Comparison of ENCODE assay signal across 15 cellular contexts in genomic region chr5:67245259-67245846, GRCh38. TPM values are rescaled to one million over a fixed set of nuclear protein-coding genes. Genes with fewer than 3 reads are reported as not detected.
A peak's percentile ranks its signal among the peaks of the same experiment; 100 is the strongest.
DNase-seq lines count a peak whose midpoint lies in the region; ATAC-seq and TF ChIP-seq lines count a peak whose summit lies in the region.
"Had no signal": no experiment of that assay in that cellular context is flagged by ENCODE, and none has a peak within 500 bp of the region (broad histone marks: within the 10 kb centered on the region; RNA-seq: fewer than 3 reads in every experiment).

No MANE protein-coding gene starts in this region.

- no peaks in the 10 kb centered on the region for H3K9me3 Mint-ChIP-seq in CD8-positive, alpha-beta T cell
- H3K9me3 Mint-ChIP-seq in glutamatergic neuron (ENCODE audit: unreplicated experiment): no peaks in the 10 kb centered on the region
- no peaks in the 10 kb centered on the region for H3K9me3 Mint-ChIP-seq in stimulated activated memory B cell treated with anti-CD40 and anti-IgM and Interleukin-4, amounts not matched to agents 10 μg/mL and 1 μg/mL and 100 μg/mL, for 72 hours
- H3K9me3 Mint-ChIP-seq: effector memory CD8-positive, alpha-beta T cell; natural killer cell had no signal

- no peak overlapping the region for H3K4me3 Mint-ChIP-seq in CD8-positive, alpha-beta T cell
- H3K4me3 Mint-ChIP-seq in glutamatergic neuron (ENCODE audit: unreplicated experiment): no peak overlapping the region
- H3K4me3 Mint-ChIP-seq in stimulated activated memory B cell treated with anti-CD40 and anti-IgM and Interleukin-4, amounts not matched to agents 10 μg/mL and 1 μg/mL and 100 μg/mL, for 72 hours: peak overlapping the region; percentile 47
- H3K4me3 Mint-ChIP-seq: effector memory CD8-positive, alpha-beta T cell; natural killer cell had no signal

- ATAC-seq in CD8-positive, alpha-beta T cell: no peak
- ATAC-seq in stimulated activated memory B cell treated with anti-CD40 and anti-IgM and Interleukin-4, amounts not matched to agents 10 μg/mL and 1 μg/mL and 100 μg/mL, for 72 hours: no peak
- no peak for ATAC-seq in GM21528 (IDR thresholded peaks at IDR 0.05; ENCODE audit: low FRiP score, unreplicated experiment)

- intact Hi-C loops in CD8-positive, alpha-beta T cell (cut with DNase I, micrococcal nuclease): loop anchor here in 1 of 2 experiments (5.0 kb wide), 1 partner anchor 1042 kb away; no protein-coding TSS in a partner anchor

- H3K4me1 Mint-ChIP-seq in CD8-positive, alpha-beta T cell (ENCODE audit: low read depth): peaks cover 11% of the 10 kb centered on the region
- H3K4me1 Mint-ChIP-seq in glutamatergic neuron (ENCODE audit: low read depth, unreplicated experiment): peaks cover 3% of the 10 kb centered on the region
- H3K4me1 Mint-ChIP-seq in stimulated activated memory B cell treated with anti-CD40 and anti-IgM and Interleukin-4, amounts not matched to agents 10 μg/mL and 1 μg/mL and 100 μg/mL, for 72 hours: no peaks in the 10 kb centered on the region

- H3K4me1 ChIP-seq in CD8-positive, alpha-beta T cell (ENCODE audit: insufficient read depth, low read length): peaks cover 9% of the 10 kb centered on the region
- H3K4me1 ChIP-seq: HAP-1 had no signal

- H3K4me3 ChIP-seq in CD8-positive, alpha-beta T cell (ENCODE audit: low read depth, low read length): no peak overlapping the region
- H3K4me3 ChIP-seq: cardiac muscle cell, HAP-1, SJCRH30, tibial artery had no signal

- no peaks in the 10 kb centered on the region for H3K36me3 ChIP-seq in CD8-positive, alpha-beta T cell (ENCODE audit: insufficient read depth, low read length)
- H3K36me3 ChIP-seq: cardiac muscle cell, HAP-1, SJCRH30, tibial artery had no signal

- POLR2A ChIA-PET in CD8-positive, alpha-beta T cell (lab: Charles Lee): no interaction called here

- peak overlapping the region; percentile 68 for H3K27ac Mint-ChIP-seq in CD8-positive, alpha-beta T cell
- peak overlapping the region; percentile 41 for H3K27ac Mint-ChIP-seq in glutamatergic neuron (ENCODE audit: unreplicated experiment)
- H3K27ac Mint-ChIP-seq in stimulated activated memory B cell treated with anti-CD40 and anti-IgM and Interleukin-4, amounts not matched to agents 10 μg/mL and 1 μg/mL and 100 μg/mL, for 72 hours: no peak overlapping the region
- H3K27ac Mint-ChIP-seq: natural killer cell had no signal

- no peaks in the 10 kb centered on the region for H3K9me3 ChIP-seq in CD8-positive, alpha-beta T cell (ENCODE audit: low read length)
- H3K9me3 ChIP-seq: HAP-1, SJCRH30, tibial artery had no signal

- DNase-seq in CD8-positive, alpha-beta T cell: no peak
- no peak for DNase-seq in glutamatergic neuron
- DNase-seq in DMS79 (lab: John Stamatoyannopoulos, UW): no peak
- DNase-seq in NCI-H82 treated with DMSO at 0.1 percent for 48 hours (lab: John Stamatoyannopoulos, UW; ENCODE audit: unreplicated experiment): no peak
- DNase-seq: activated CD4-positive, CD25-positive, alpha-beta regulatory T cell; activated CD8-positive, alpha-beta memory T cell treated with anti-CD3 and anti-CD28 coated beads for 24 hours; natural killer cell; tibial artery had no signal

- no peaks in the 10 kb centered on the region for H3K36me3 Mint-ChIP-seq in CD8-positive, alpha-beta T cell
- H3K36me3 Mint-ChIP-seq in glutamatergic neuron (ENCODE audit: unreplicated experiment): no peaks in the 10 kb centered on the region
- no peaks in the 10 kb centered on the region for H3K36me3 Mint-ChIP-seq in stimulated activated memory B cell treated with anti-CD40 and anti-IgM and Interleukin-4, amounts not matched to agents 10 μg/mL and 1 μg/mL and 100 μg/mL, for 72 hours
- H3K36me3 Mint-ChIP-seq: natural killer cell had no signal

- CTCF ChIA-PET in CD8-positive, alpha-beta T cell (lab: Charles Lee): interaction anchor here (0.7 to 5.7 kb wide), 37 partner anchors 9 to 1803 kb away, joined by 3 to 73 read pairs (median 5); no protein-coding TSS in a partner anchor

- no peak for TF ChIP-seq CTCF in CD8-positive, alpha-beta T cell (IDR thresholded peaks at IDR 0.05)
- TF ChIP-seq CTCF in VCaP (conservative IDR thresholded peaks at IDR 0.05) (no peak), glutamatergic neuron (IDR thresholded peaks at IDR 0.05; ENCODE audit: partially characterized antibody, unreplicated experiment) (no peak)

- H3K27me3 Mint-ChIP-seq in CD8-positive, alpha-beta T cell (ENCODE audit: low read depth): no peaks in the 10 kb centered on the region
- peaks cover 2% of the 10 kb centered on the region for H3K27me3 Mint-ChIP-seq in glutamatergic neuron (ENCODE audit: unreplicated experiment)
- no peaks in the 10 kb centered on the region for H3K27me3 Mint-ChIP-seq in stimulated activated memory B cell treated with anti-CD40 and anti-IgM and Interleukin-4, amounts not matched to agents 10 μg/mL and 1 μg/mL and 100 μg/mL, for 72 hours
- H3K27me3 Mint-ChIP-seq: effector memory CD8-positive, alpha-beta T cell had no signal

- H3K27ac ChIP-seq in CD8-positive, alpha-beta T cell (ENCODE audit: low read depth, low read length): no peak overlapping the region
- peak overlapping the region; percentile 90 for H3K27ac ChIP-seq in VCaP
- H3K27ac ChIP-seq: cardiac muscle cell, SJCRH30 had no signal

- no peaks in the 10 kb centered on the region for H3K27me3 ChIP-seq in CD8-positive, alpha-beta T cell (ENCODE audit: insufficient read depth, low read length)
- H3K27me3 ChIP-seq: cardiac muscle cell, SJCRH30, tibial artery had no signal

RNA-seq across cellular contexts. Expression of gene CD180, which starts 48.8 kb away (rescaled TPM):
- total RNA-seq in CD8-positive, alpha-beta T cell: under 1 TPM in 1 of 2 experiments, not detected in 1; 0.58 TPM
- not detected for total RNA-seq in glutamatergic neuron (ENCODE audit: unreplicated experiment)
- total RNA-seq: cardiac muscle cell, SJCRH30 had no signal
